Comparison of ENCODE assay signal across 14 cellular contexts in the genomic region with DNA sequence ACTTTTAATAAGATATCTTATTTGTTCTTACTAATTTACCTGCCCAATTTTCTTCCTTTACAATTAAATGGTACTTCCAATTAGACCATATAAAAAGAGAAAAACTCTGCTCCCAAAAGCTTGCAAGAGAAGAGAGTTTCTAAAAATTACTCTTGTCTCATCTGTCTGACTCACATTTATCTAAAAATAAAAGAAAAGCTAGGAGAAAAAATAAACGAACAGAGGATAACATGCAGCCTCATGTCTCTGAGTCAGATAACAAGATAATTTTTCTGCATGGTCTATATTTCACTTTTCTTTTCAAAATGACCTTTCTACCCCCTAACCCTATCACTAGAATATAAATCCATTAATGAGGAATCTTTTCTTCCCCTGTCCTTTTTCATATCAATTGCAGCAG.
DNase-seq lines count a peak whose midpoint lies in the region; TF ChIP-seq lines count a peak whose summit lies in the region.
"Had no signal": no experiment of that assay in that cellular context is flagged by ENCODE, and none has a peak within 500 bp of the region (broad histone marks: within the 10 kb centered on the region; RNA-seq: fewer than 3 reads in every experiment).

No MANE protein-coding gene starts in this region.

- intact Hi-C loops in ovary (cut with DNase I): loop anchor here in 2 of 4 donors (10.0 kb wide), 1 partner anchor 123 kb away; a partner anchor contains a TSS

- DNase-seq in EH (ENCODE audit: low read depth) (peak; percentile 76), amniotic epithelial cell (ENCODE audit: low read depth) (peak; percentile 65), fibroblast of villous mesenchyme (ENCODE audit: low read depth) (peak; percentile 21), GM20000 (ENCODE audit: low spot score) (no peak), NCI-H526 (lab: John Stamatoyannopoulos, UW) (no peak), ovary (no peak)
- DNase-seq in activated CD4-positive, alpha-beta T cell treated with anti-CD3 and anti-CD28 coated beads, Interleukin-2, amount 50 U/mL, for 48 hours: no peak
- DNase-seq: activated naive CD4-positive, alpha-beta T cell treated with Interleukin-2 at 50 U/mL for 16 hours; H9; NCI-H146; stimulated activated naive CD8-positive, alpha-beta T cell treated with anti-CD3 and anti-CD28 coated beads, Interleukin-15, Interleukin-2, amounts not matched to agents 100 U/mL and 50 U/mL, for 24 hours had no signal

- H3K4me1 ChIP-seq in skeletal muscle tissue (ENCODE audit: control insufficient read depth in 3 of 3, insufficient read depth in 3 of 3, low read length in 3 of 3) (peaks cover 3 to 9% (median 5%) of the 10 kb centered on the region in 3 donors), ovary (ENCODE audit: insufficient read depth) (peaks cover 15% of the 10 kb centered on the region)

- TF ChIP-seq CTCF in fibroblast of villous mesenchyme (IDR thresholded peaks at IDR 0.05; ENCODE audit: insufficient read depth, low read depth, low read length) (no peak), GM20000 (IDR thresholded peaks at IDR 0.05; ENCODE audit: extremely low read depth, missing control alignments) (no peak), ovary (IDR thresholded peaks at IDR 0.05) (no peak)

- H3K9me3 ChIP-seq in skeletal muscle tissue (ENCODE audit: control insufficient read depth in 3 of 3, low read length in 3 of 3) (no peaks in the 10 kb centered on the region), ovary (no peaks in the 10 kb centered on the region)

- no peak overlapping the region for H3K9ac ChIP-seq in skeletal muscle tissue (ENCODE audit: low read depth in 1 of 3, low read length in 3 of 3)
- H3K9ac ChIP-seq: KMS-11 had no signal

- H3K27ac ChIP-seq in skeletal muscle tissue (ENCODE audit: low read depth, low read length): peak overlapping the region; percentile 22
- H3K27ac ChIP-seq in ovary: no peak overlapping the region
- H3K27ac ChIP-seq: KMS-11, VCaP had no signal

- no peak overlapping the region for H3K4me3 ChIP-seq in fibroblast of villous mesenchyme (ENCODE audit: low read depth, low read length)
- H3K4me3 ChIP-seq in skeletal muscle tissue (ENCODE audit: low read length in 3 of 3): no peak overlapping the region
- no peak overlapping the region for H3K4me3 ChIP-seq in ovary

- H3K27me3 ChIP-seq in skeletal muscle tissue (ENCODE audit: control insufficient read depth in 3 of 3, insufficient read depth in 3 of 3, low read length in 3 of 3): no peaks in the 10 kb centered on the region
- no peaks in the 10 kb centered on the region for H3K27me3 ChIP-seq in ovary

- no peak for TF ChIP-seq EP300 in ovary (IDR thresholded peaks at IDR 0.05)

- TF ChIP-seq POLR2A in ovary (IDR thresholded peaks at IDR 0.05): no peak

- H3K36me3 ChIP-seq in skeletal muscle tissue (ENCODE audit: control insufficient read depth in 3 of 3, insufficient read depth in 3 of 3, low read length in 3 of 3) (no peaks in the 10 kb centered on the region), ovary (no peaks in the 10 kb centered on the region)

- WGBS in ovary, 3 donors: 0 to 3% (median 1%) methylated on average over 1 of the region's 1 CpG

Comparison
In these comparisons a context has a peak if more than half of its experiments do, and no peak if none do; other contexts are left out.
1. DNase-seq: peak in EH (single experiment), amniotic epithelial cell (single experiment) and fibroblast of villous mesenchyme (single experiment); none in activated CD4-positive, alpha-beta T cell treated with anti-CD3 and anti-CD28 coated beads, Interleukin-2, amount 50 U/mL, for 48 hours (0 of 2), GM20000 (single experiment), NCI-H526 (0 of 2) and ovary (0 of 5).